ENCODE assay signal across 14 cellular contexts in the genomic region with DNA sequence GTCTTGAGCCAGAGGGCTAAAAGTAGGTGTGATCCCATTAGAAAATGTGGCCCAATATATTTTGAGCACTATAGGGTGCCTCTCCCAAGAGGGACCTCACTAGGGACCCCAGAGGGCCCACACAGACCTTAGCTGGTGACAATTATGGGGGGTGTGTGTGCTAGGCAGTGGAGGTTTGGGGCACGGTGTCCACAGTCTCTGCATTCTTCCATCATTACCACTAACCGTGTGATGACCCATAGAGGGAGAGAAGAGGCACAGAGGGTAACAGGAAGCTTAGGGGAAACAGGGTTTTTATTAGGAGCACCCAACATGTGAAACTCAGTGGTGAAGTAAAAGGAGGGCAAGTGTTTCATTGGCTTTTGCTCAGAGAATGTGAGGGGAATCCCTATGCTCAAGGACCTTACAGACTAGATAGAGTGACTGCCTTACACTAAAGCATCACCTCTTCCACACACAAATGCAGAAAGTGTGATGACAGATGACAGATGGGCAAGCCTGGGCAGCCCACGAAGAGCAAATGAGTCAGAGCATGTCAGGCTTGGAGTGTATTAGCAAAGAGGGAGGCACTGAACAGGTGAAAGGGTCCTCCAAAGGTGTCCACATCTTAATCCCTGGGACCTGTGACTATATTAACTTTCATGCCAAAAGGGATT. TPM values are rescaled to one million over a fixed set of nuclear protein-coding genes. Genes with fewer than 3 reads are reported as not detected.
DNase-seq lines count a peak whose midpoint lies in the region; ATAC-seq lines count a peak whose summit lies in the region.
"Had no signal": no experiment of that assay in that cellular context is flagged by ENCODE, and none has a peak within 500 bp of the region (broad histone marks: within the 10 kb centered on the region; RNA-seq: fewer than 3 reads in every experiment).

No MANE protein-coding gene starts in this region.

- no peaks in the 10 kb centered on the region for H3K36me3 ChIP-seq in aorta (ENCODE audit: control insufficient read depth in 1 of 2, insufficient read depth in 2 of 2, low read length in 1 of 2)

- peak; percentile 5 to 17 for DNase-seq in activated T-cell treated with anti-CD3 and anti-CD28 coated beads, Interleukin-2, amount 50 U/mL, for 72 hours
- DNase-seq in activated T-cell treated with anti-CD3 and anti-CD28 coated beads, Interleukin-2, amount 50 U/mL, for 1 hour = no peak
- DNase-seq in NCI-H524 treated with DMSO at 0.1 percent for 48 hours (lab: John Stamatoyannopoulos, UW) = peak; percentile 82
- DNase-seq in stimulated activated naive CD8-positive, alpha-beta T cell treated with anti-CD3 and anti-CD28 coated beads, Interleukin-15, amount 100 ng/mL, for 72 hours = peak in 1 of 2 donors; percentile 35
- no peak for DNase-seq in effector CD8-positive, alpha-beta T cell (lab: John Stamatoyannopoulos, UW)
- DNase-seq in NCI-H1092 treated with DMSO at 0.1 percent for 48 hours (lab: John Stamatoyannopoulos, UW) = no peak
- DNase-seq in aorta = no peak
- DNase-seq: activated CD8-positive, alpha-beta memory T cell treated with anti-CD3 and anti-CD28 coated beads, Interleukin-2, amount 50 U/mL, for 48 hours; NCI-H2081 treated with DMSO at 0.1 percent for 48 hours; psoas muscle; stimulated activated CD4-positive, alpha-beta T cell treated with anti-CD3 and anti-CD28 coated beads, Interleukin-4, amount 100 ng/mL, for 1 hour had no signal

- no peaks in the 10 kb centered on the region for H3K4me1 ChIP-seq in aorta (ENCODE audit: control insufficient read depth in 1 of 2, insufficient read depth in 2 of 2, low read length in 2 of 2)
- H3K4me1 ChIP-seq: psoas muscle had no signal

- peaks cover 2% of the 10 kb centered on the region for H3K9me3 ChIP-seq in aorta (ENCODE audit: control insufficient read depth, low read length)
- H3K9me3 ChIP-seq: psoas muscle had no signal

- H3K27me3 ChIP-seq in aorta (ENCODE audit: control insufficient read depth in 1 of 2, insufficient read depth in 2 of 2, low read length in 1 of 2) = no peaks in the 10 kb centered on the region

- intact Hi-C loops in aorta (cut with DNase I) = no loop called here

- no peak overlapping the region for H3K27ac ChIP-seq in aorta (ENCODE audit: low read depth in 1 of 2, low read length in 2 of 2)
- H3K27ac ChIP-seq: psoas muscle had no signal

- no peak overlapping the region for H3K4me3 Mint-ChIP-seq in activated T-cell treated with anti-CD3 and anti-CD28 coated beads, Interleukin-2, amount 50 U/mL, for 72 hours
- H3K4me3 Mint-ChIP-seq in stimulated activated naive CD8-positive, alpha-beta T cell treated with anti-CD3 and anti-CD28 coated beads, Interleukin-15, amount 100 ng/mL, for 72 hours = no peak overlapping the region

- peak; percentile 87 to 90 for ATAC-seq in activated T-cell treated with anti-CD3 and anti-CD28 coated beads, Interleukin-2, amount 50 U/mL, for 72 hours (replicated peaks in 1 of 2)
- ATAC-seq in HG02798 (IDR thresholded peaks at IDR 0.05; ENCODE audit: poor library complexity, unreplicated experiment) (peak; percentile 77), aorta (ENCODE audit: low FRiP score) (no peak)
- ATAC-seq in stimulated activated naive CD8-positive, alpha-beta T cell treated with anti-CD3 and anti-CD28 coated beads, Interleukin-15, amount 100 ng/mL, for 72 hours = peak; percentile 91
- ATAC-seq: psoas muscle had no signal

- peaks cover 9% of the 10 kb centered on the region for H3K4me1 Mint-ChIP-seq in activated T-cell treated with anti-CD3 and anti-CD28 coated beads, Interleukin-2, amount 50 U/mL, for 72 hours (ENCODE audit: low read depth)
- H3K4me1 Mint-ChIP-seq in stimulated activated naive CD8-positive, alpha-beta T cell treated with anti-CD3 and anti-CD28 coated beads, Interleukin-15, amount 100 ng/mL, for 72 hours = peaks cover 10% of the 10 kb centered on the region

- no peak overlapping the region for H3K27ac Mint-ChIP-seq in activated T-cell treated with anti-CD3 and anti-CD28 coated beads, Interleukin-2, amount 50 U/mL, for 72 hours
- H3K27ac Mint-ChIP-seq in stimulated activated naive CD8-positive, alpha-beta T cell treated with anti-CD3 and anti-CD28 coated beads, Interleukin-15, amount 100 ng/mL, for 72 hours = peak overlapping the region in 1 of 2 donors; percentile 72

- 77 to 82% methylated on average over 3 of the region's 3 CpGs for WGBS in aorta, 2 donors

- H3K36me3 Mint-ChIP-seq in activated T-cell treated with anti-CD3 and anti-CD28 coated beads, Interleukin-2, amount 50 U/mL, for 72 hours (ENCODE audit: insufficient read depth in 2 of 2) = no peaks in the 10 kb centered on the region

- no peaks in the 10 kb centered on the region for H3K9me3 Mint-ChIP-seq in activated T-cell treated with anti-CD3 and anti-CD28 coated beads, Interleukin-2, amount 50 U/mL, for 72 hours
- no peaks in the 10 kb centered on the region for H3K9me3 Mint-ChIP-seq in stimulated activated naive CD8-positive, alpha-beta T cell treated with anti-CD3 and anti-CD28 coated beads, Interleukin-15, amount 100 ng/mL, for 72 hours

- peaks cover 5% of the 10 kb centered on the region for H3K27me3 Mint-ChIP-seq in activated T-cell treated with anti-CD3 and anti-CD28 coated beads, Interleukin-2, amount 50 U/mL, for 72 hours (ENCODE audit: low read depth)
- H3K27me3 Mint-ChIP-seq in stimulated activated naive CD8-positive, alpha-beta T cell treated with anti-CD3 and anti-CD28 coated beads, Interleukin-15, amount 100 ng/mL, for 72 hours = no peaks in the 10 kb centered on the region

- no peak overlapping the region for H3K4me3 ChIP-seq in aorta (ENCODE audit: low read length in 2 of 2)
- H3K4me3 ChIP-seq: psoas muscle had no signal

RNA-seq across cellular contexts. Expression of a gene that starts 2.5 kb away (rescaled TPM):
- total RNA-seq in activated T-cell treated with anti-CD3 and anti-CD28 coated beads, Interleukin-2, amount 50 U/mL, for 72 hours = not detected
- not detected for total RNA-seq in aorta
- not detected for polyA plus RNA-seq in aorta
- total RNA-seq: psoas muscle, subcutaneous adipose tissue had no signal
- polyA plus RNA-seq: AG04450, psoas muscle had no signal

RNA-seq across cellular contexts. Expression of a gene that starts 3.8 kb away (rescaled TPM):
- under 1 TPM in 1 of 2 donors, not detected in 1; 0.12 TPM for total RNA-seq in activated T-cell treated with anti-CD3 and anti-CD28 coated beads, Interleukin-2, amount 50 U/mL, for 72 hours
- not detected for total RNA-seq in aorta
- not detected for polyA plus RNA-seq in aorta
- total RNA-seq: psoas muscle, subcutaneous adipose tissue had no signal
- polyA plus RNA-seq: AG04450, psoas muscle had no signal

Comparison
In these comparisons a context has a peak if more than half of its experiments do, and no peak if none do; other contexts are left out.
1. DNase-seq: peak in activated T-cell treated with anti-CD3 and anti-CD28 coated beads, Interleukin-2, amount 50 U/mL, for 72 hours (2 of 2) and NCI-H524 treated with DMSO at 0.1 percent for 48 hours (single experiment); none in activated T-cell treated with anti-CD3 and anti-CD28 coated beads, Interleukin-2, amount 50 U/mL, for 1 hour (single experiment), effector CD8-positive, alpha-beta T cell (single experiment), NCI-H1092 treated with DMSO at 0.1 percent for 48 hours (single experiment) and aorta (0 of 2).